In the genomic region with DNA sequence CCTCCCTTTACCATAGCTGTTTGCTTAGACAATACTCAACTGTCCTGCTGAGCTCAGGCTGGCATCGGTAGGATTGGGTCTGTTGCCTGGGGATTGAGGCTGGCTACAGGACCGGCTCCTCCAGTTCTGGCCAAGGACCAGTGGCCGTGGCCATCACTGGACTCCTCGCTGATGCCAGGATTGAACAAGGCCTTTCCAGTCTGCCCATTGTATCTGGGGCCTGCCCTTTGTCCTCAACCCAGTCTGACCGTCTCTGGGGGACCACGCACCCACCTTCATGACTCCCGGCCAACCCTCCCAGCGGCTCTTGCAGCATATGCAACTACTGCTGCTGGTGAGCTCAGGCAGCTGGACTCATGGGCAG, we compare ENCODE assay signal across 12 cellular contexts. TPM values are rescaled to one million over a fixed set of nuclear protein-coding genes. Genes with fewer than 3 reads are reported as not detected.
"Had no signal": no experiment of that assay in that cellular context is flagged by ENCODE, and none has a peak within 500 bp of the region (broad histone marks: within the 10 kb centered on the region; RNA-seq: fewer than 3 reads in every experiment).

No MANE protein-coding gene starts in this region.

- H3K27me3 ChIP-seq: ovary, transverse colon had no signal

- DNase-seq: activated CD4-positive, alpha-beta memory T cell treated with anti-CD3 and anti-CD28 coated beads, Interleukin-2, amount 10 ng/mL, durations not matched to agents 7 days and 5 days; activated CD8-positive, alpha-beta memory T cell treated with anti-CD3 and anti-CD28 coated beads, Interleukin-2, amount 50 U/mL, for 48 hours; activated naive CD4-positive, alpha-beta T cell; cerebellar nuclear complex; dermis blood vessel endothelial cell; endodermal cell; ovary; small intestine; T1000; transverse colon had no signal

- H3K4me3 ChIP-seq: ovary, transverse colon had no signal

- H3K9me3 ChIP-seq: ovary, transverse colon had no signal

- H3K36me3 ChIP-seq: ovary, transverse colon had no signal

- H3K27ac ChIP-seq: VCaP had no signal

RNA-seq across cellular contexts. Expression of gene SH2D6, which starts 28.7 kb away (rescaled TPM):
- total RNA-seq: dermis blood vessel endothelial cell had no signal
- polyA plus RNA-seq: neural cell had no signal

RNA-seq across cellular contexts. Expression of gene CAPG, which starts 37.0 kb away (rescaled TPM):
- polyA plus RNA-seq: neural cell had no signal
